Comparison of ENCODE assay signal across 8 cellular contexts in genomic region chr6:2353412-2354137, GRCh38.
A peak's percentile ranks its signal among the peaks of the same experiment; 100 is the strongest.
DNase-seq lines count a peak whose midpoint lies in the region; ATAC-seq and TF ChIP-seq lines count a peak whose summit lies in the region.

No MANE protein-coding gene starts in this region.

- no peaks in the 10 kb centered on the region for H3K36me3 ChIP-seq in CD4-positive, alpha-beta memory T cell (ENCODE audit: insufficient read depth, low read length)

- no peak overlapping the region for H3K4me3 ChIP-seq in CD4-positive, alpha-beta memory T cell (ENCODE audit: low read length in 2 of 2)

- no peaks in the 10 kb centered on the region for H3K9me3 ChIP-seq in CD4-positive, alpha-beta memory T cell (ENCODE audit: control insufficient read depth in 1 of 2, low read length in 2 of 2)

- no peaks in the 10 kb centered on the region for H3K36me3 Mint-ChIP-seq in CD4-positive, alpha-beta memory T cell
- H3K36me3 Mint-ChIP-seq in HFFc6 (ENCODE audit: low read depth) (no peaks in the 10 kb centered on the region), naive B cell (peaks cover 5 to 7% of the 10 kb centered on the region in 2 donors)

- POLR2A ChIA-PET in CD4-positive, alpha-beta memory T cell (lab: Charles Lee; ENCODE audit: partially characterized antibody), result no interaction called here

- H3K27ac Mint-ChIP-seq in CD4-positive, alpha-beta memory T cell, result no peak overlapping the region
- H3K27ac Mint-ChIP-seq in HFFc6 (no peak overlapping the region), naive B cell (peak overlapping the region in 1 of 6 donors; percentile 72)

- H3K27me3 ChIP-seq in CD4-positive, alpha-beta memory T cell (ENCODE audit: insufficient read depth, low read length), result no peaks in the 10 kb centered on the region

- H3K27me3 Mint-ChIP-seq in CD4-positive, alpha-beta memory T cell, result no peaks in the 10 kb centered on the region
- H3K27me3 Mint-ChIP-seq in HFFc6 (ENCODE audit: insufficient read depth) (no peaks in the 10 kb centered on the region; the same call in 1 of the 2 replicates), naive B cell (no peaks in the 10 kb centered on the region)

- no peak overlapping the region for H3K27ac ChIP-seq in CD4-positive, alpha-beta memory T cell (ENCODE audit: low read depth, low read length)
- H3K27ac ChIP-seq in substantia nigra (ENCODE audit: low read depth, low read length, poor library complexity, severe bottlenecking), result no peak overlapping the region

- peak; percentile 77 for ATAC-seq in esophagus mucosa
- no peak for ATAC-seq in naive B cell (ENCODE audit: low read depth in 2 of 2)
- no peak for ATAC-seq in GM21723 (IDR thresholded peaks at IDR 0.05; ENCODE audit: unreplicated experiment)

- H3K4me1 ChIP-seq in CD4-positive, alpha-beta memory T cell (ENCODE audit: insufficient read depth, low read length), result no peaks in the 10 kb centered on the region

- CTCF ChIA-PET in CD4-positive, alpha-beta memory T cell (lab: Charles Lee; ENCODE audit: partially characterized antibody), result interaction anchor here (0.6 to 3.7 kb wide), 8 partner anchors 12 to 830 kb away, joined by 3 to 17 read pairs (median 4); no protein-coding TSS in a partner anchor

- DNase-seq in CD4-positive, alpha-beta memory T cell, result peak; percentile 26 to 41 (median 31)
- DNase-seq in HFFc6 (peak; percentile 63), NOMO-1 treated with dmso at 0.1 percent for 144 hours (lab: John Stamatoyannopoulos, UW; ENCODE audit: unreplicated experiment) (peak; percentile 45), naive B cell (peak; percentile 43), substantia nigra (lab: John Stamatoyannopoulos, UW) (peak in 30 of 49 donors; percentile 2 to 46 (median 24))
- DNase-seq in activated CD8-positive, alpha-beta memory T cell treated with anti-CD3 and anti-CD28 coated beads, Interleukin-2, amount 50 U/mL, for 4 hours, result peak; percentile 49

- no peaks in the 10 kb centered on the region for H3K9me3 Mint-ChIP-seq in CD4-positive, alpha-beta memory T cell
- no peaks in the 10 kb centered on the region for H3K9me3 Mint-ChIP-seq in HFFc6
- no peaks in the 10 kb centered on the region for H3K9me3 Mint-ChIP-seq in naive B cell

- intact Hi-C loops in CD4-positive, alpha-beta memory T cell (cut with micrococcal nuclease), result loop anchor here (1.0 to 2.0 kb wide), 4 partner anchors 157 to 757 kb away; no protein-coding TSS in a partner anchor

- no peak overlapping the region for H3K4me3 Mint-ChIP-seq in CD4-positive, alpha-beta memory T cell
- H3K4me3 Mint-ChIP-seq in HFFc6 (no peak overlapping the region), naive B cell (no peak overlapping the region)

- H3K4me1 Mint-ChIP-seq in CD4-positive, alpha-beta memory T cell, result no peaks in the 10 kb centered on the region
- peaks cover 24% of the 10 kb centered on the region for H3K4me1 Mint-ChIP-seq in HFFc6 (ENCODE audit: low read depth)
- H3K4me1 Mint-ChIP-seq in naive B cell, result peaks cover 0 to 4% (median 0%) of the 10 kb centered on the region in 3 donors

- TF ChIP-seq CTCF in HFFc6 (IDR thresholded peaks at IDR 0.05), result peak; percentile 90
